ENCODE assay signal across 1 cellular context in the genomic region with DNA sequence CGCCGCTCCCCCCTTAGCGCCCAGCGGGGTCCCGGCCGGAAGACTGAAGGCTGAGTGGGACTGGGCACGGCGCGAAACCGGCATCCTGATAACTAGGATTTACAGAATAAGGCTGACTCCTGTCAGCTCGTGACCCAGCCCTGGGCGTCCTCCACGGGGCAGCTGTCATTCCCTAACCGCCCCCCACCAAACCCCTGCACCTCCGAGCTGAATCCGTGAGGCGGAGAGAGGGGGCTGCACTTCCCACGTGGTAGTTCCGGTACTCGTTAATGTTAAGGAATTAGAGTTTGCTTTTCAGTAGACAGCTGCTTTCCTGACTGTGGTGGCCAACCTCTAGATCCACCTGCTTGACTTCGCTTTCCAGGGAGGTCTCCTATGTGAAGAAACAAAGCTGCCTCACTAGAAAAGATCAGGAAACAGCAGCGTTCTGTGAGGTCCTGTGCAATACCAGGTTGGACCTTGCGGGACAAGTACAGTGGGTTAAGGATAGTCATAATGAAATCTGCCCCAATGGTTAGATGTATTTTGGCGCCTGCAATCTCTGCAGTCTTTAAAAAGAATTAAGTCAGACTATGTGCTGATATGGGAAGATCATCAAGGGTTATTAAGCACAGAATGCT.
TF ChIP-seq lines count a peak whose summit lies in the region.

No MANE protein-coding gene starts in this region.

TF ChIP-seq in HepG2, 621 proteins besides CTCF, POLR2A, EP300 and RAD21 (continued from another document and continues in another):
- TF ChIP-seq ZNF839 (CRISPR knock-in tag; IDR thresholded peaks at IDR 0.05; ENCODE audit: borderline replicate concordance) (no peak), YEATS4 (CRISPR knock-in tag; IDR thresholded peaks at IDR 0.05; ENCODE audit: borderline replicate concordance) (no peak), ZBTB1 (CRISPR knock-in tag; IDR thresholded peaks at IDR 0.05; ENCODE audit: borderline replicate concordance) (no peak), ETV5 (CRISPR knock-in tag; IDR thresholded peaks at IDR 0.05; ENCODE audit: borderline replicate concordance) (0 out of 2 replicates have a peak, but pooled peaks have one; percentile 8), RBM39 (IDR thresholded peaks at IDR 0.05; ENCODE audit: low read depth, low read length, poor library complexity, severe bottlenecking) (peak; percentile 17), DZIP1 (CRISPR knock-in tag; IDR thresholded peaks at IDR 0.05) (no peak; the same call in 1 of the 2 replicates), KAT8 (CRISPR knock-in tag; IDR thresholded peaks at IDR 0.05) (no peak), HMG20B (CRISPR knock-in tag; conservative IDR thresholded peaks at IDR 0.05) (no peak), DPF2 (CRISPR knock-in tag; IDR thresholded peaks at IDR 0.05; ENCODE audit: borderline replicate concordance, low read depth) (no peak), ZNF782 (CRISPR knock-in tag; IDR thresholded peaks at IDR 0.05; ENCODE audit: borderline replicate concordance) (no peak), ZKSCAN1 (IDR thresholded peaks at IDR 0.05; ENCODE audit: low read length) (no peak), ZNF883 (CRISPR knock-in tag; IDR thresholded peaks at IDR 0.05; ENCODE audit: not compliant biosample characterization) (no peak), ZNF777 (CRISPR knock-in tag; IDR thresholded peaks at IDR 0.05) (no peak; the same call in 1 of the 2 replicates), ZNF747 (CRISPR knock-in tag; IDR thresholded peaks at IDR 0.05; ENCODE audit: borderline replicate concordance) (no peak), ZNF484 (CRISPR knock-in tag; IDR thresholded peaks at IDR 0.05; ENCODE audit: borderline replicate concordance, low read depth) (no peak), SMAD1 (CRISPR knock-in tag; IDR thresholded peaks at IDR 0.05; ENCODE audit: borderline replicate concordance, low read depth) (no peak), RARG (CRISPR knock-in tag; IDR thresholded peaks at IDR 0.05; ENCODE audit: low read depth) (no peak), SSRP1 (CRISPR knock-in tag; IDR thresholded peaks at IDR 0.05) (no peak; the same call in 1 of the 2 replicates), MAF1 (CRISPR knock-in tag; IDR thresholded peaks at IDR 0.05; ENCODE audit: borderline replicate concordance) (no peak), CEBPB (IDR thresholded peaks at IDR 0.05; ENCODE audit: borderline replicate concordance, low read depth, low read length) (no peak), DBP (CRISPR knock-in tag; IDR thresholded peaks at IDR 0.05; ENCODE audit: not compliant biosample characterization) (no peak), HOXD1 (CRISPR knock-in tag; IDR thresholded peaks at IDR 0.05) (0 out of 2 replicates have a peak, but pooled peaks have one; percentile 16), ZNF724P (CRISPR knock-in tag; IDR thresholded peaks at IDR 0.05; ENCODE audit: borderline replicate concordance) (no peak; the same call in 1 of the 2 replicates), ZNF878 (CRISPR knock-in tag; IDR thresholded peaks at IDR 0.05) (0 out of 2 replicates have a peak, but pooled peaks have one; percentile 42), ZEB1 (IDR thresholded peaks at IDR 0.05; ENCODE audit: insufficient replicate concordance, low read depth) (no peak), ZNF263 (CRISPR knock-in tag; IDR thresholded peaks at IDR 0.05) (peak; percentile 1; the same call in 1 of the 2 replicates), KMT2B (CRISPR knock-in tag; IDR thresholded peaks at IDR 0.05) (no peak), ISL2 (CRISPR knock-in tag; IDR thresholded peaks at IDR 0.05) (no peak), ZNF329 (CRISPR knock-in tag; IDR thresholded peaks at IDR 0.05; ENCODE audit: low read depth) (no peak), KLF15 (CRISPR knock-in tag; IDR thresholded peaks at IDR 0.05; ENCODE audit: borderline replicate concordance) (no peak), KDM4B (CRISPR knock-in tag; IDR thresholded peaks at IDR 0.05) (no peak), KDM5B (CRISPR knock-in tag; IDR thresholded peaks at IDR 0.05; ENCODE audit: borderline replicate concordance) (no peak; the same call in 1 of the 2 replicates), ZNF556 (CRISPR knock-in tag; IDR thresholded peaks at IDR 0.05; ENCODE audit: borderline replicate concordance) (no peak), ZNF547 (CRISPR knock-in tag; IDR thresholded peaks at IDR 0.05) (no peak), ZNF549 (CRISPR knock-in tag; IDR thresholded peaks at IDR 0.05) (no peak), SALL1 (CRISPR knock-in tag; IDR thresholded peaks at IDR 0.05) (0 out of 2 replicates have a peak, but pooled peaks have one; percentile 40)
- TF ChIP-seq, protein P1, sequence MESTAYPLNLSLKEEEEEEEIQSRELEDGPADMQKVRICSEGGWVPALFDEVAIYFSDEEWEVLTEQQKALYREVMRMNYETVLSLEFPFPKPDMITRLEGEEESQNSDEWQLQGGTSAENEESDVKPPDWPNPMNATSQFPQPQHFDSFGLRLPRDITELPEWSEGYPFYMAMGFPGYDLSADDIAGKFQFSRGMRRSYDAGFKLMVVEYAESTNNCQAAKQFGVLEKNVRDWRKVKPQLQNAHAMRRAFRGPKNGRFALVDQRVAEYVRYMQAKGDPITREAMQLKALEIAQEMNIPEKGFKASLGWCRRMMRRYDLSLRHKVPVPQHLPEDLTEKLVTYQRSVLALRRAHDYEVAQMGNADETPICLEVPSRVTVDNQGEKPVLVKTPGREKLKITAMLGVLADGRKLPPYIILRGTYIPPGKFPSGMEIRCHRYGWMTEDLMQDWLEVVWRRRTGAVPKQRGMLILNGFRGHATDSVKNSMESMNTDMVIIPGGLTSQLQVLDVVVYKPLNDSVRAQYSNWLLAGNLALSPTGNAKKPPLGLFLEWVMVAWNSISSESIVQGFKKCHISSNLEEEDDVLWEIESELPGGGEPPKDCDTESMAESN (CRISPR knock-in tag; conservative IDR thresholded peaks at IDR 0.05) = no peak
- TF ChIP-seq, protein P2, sequence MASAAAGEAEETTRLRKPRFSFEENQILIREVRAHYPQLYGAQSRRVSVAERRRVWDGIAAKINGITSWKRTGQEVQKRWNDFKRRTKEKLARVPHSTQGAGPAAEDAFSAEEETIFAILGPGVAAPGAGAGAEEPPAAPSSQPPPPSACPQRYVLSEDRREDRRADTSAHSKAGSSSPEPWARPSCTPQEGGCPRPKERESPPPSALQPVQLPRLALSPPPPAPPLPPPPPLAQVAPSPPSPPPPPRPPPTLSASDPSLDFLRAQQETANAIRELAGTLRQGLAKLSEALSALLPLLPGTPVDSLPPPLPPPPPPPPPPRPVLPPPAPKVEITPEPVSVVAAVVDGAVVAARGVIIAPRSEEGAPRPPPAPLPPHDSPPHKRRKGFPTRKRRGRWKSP (CRISPR knock-in tag; IDR thresholded peaks at IDR 0.05) = peak; percentile 48; the same call in 1 of the 2 replicates
- TF ChIP-seq, protein P3, sequence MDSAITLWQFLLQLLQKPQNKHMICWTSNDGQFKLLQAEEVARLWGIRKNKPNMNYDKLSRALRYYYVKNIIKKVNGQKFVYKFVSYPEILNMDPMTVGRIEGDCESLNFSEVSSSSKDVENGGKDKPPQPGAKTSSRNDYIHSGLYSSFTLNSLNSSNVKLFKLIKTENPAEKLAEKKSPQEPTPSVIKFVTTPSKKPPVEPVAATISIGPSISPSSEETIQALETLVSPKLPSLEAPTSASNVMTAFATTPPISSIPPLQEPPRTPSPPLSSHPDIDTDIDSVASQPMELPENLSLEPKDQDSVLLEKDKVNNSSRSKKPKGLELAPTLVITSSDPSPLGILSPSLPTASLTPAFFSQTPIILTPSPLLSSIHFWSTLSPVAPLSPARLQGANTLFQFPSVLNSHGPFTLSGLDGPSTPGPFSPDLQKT (CRISPR knock-in tag; IDR thresholded peaks at IDR 0.05; ENCODE audit: borderline replicate concordance) = no peak
- TF ChIP-seq, protein P4, sequence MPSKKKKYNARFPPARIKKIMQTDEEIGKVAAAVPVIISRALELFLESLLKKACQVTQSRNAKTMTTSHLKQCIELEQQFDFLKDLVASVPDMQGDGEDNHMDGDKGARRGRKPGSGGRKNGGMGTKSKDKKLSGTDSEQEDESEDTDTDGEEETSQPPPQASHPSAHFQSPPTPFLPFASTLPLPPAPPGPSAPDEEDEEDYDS (CRISPR knock-in tag; IDR thresholded peaks at IDR 0.05) = no peak
- TF ChIP-seq, protein P5, sequence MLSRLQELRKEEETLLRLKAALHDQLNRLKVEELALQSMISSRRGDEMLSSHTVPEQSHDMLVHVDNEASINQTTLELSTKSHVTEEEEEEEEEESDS (CRISPR knock-in tag; IDR thresholded peaks at IDR 0.05; ENCODE audit: borderline replicate concordance) = no peak
- TF ChIP-seq, protein P6, sequence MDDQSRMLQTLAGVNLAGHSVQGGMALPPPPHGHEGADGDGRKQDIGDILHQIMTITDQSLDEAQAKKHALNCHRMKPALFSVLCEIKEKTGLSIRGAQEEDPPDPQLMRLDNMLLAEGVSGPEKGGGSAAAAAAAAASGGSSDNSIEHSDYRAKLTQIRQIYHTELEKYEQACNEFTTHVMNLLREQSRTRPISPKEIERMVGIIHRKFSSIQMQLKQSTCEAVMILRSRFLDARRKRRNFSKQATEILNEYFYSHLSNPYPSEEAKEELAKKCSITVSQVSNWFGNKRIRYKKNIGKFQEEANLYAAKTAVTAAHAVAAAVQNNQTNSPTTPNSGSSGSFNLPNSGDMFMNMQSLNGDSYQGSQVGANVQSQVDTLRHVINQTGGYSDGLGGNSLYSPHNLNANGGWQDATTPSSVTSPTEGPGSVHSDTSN (CRISPR knock-in tag; IDR thresholded peaks at IDR 0.05; ENCODE audit: borderline replicate concordance) = no peak
- TF ChIP-seq, protein P7, sequence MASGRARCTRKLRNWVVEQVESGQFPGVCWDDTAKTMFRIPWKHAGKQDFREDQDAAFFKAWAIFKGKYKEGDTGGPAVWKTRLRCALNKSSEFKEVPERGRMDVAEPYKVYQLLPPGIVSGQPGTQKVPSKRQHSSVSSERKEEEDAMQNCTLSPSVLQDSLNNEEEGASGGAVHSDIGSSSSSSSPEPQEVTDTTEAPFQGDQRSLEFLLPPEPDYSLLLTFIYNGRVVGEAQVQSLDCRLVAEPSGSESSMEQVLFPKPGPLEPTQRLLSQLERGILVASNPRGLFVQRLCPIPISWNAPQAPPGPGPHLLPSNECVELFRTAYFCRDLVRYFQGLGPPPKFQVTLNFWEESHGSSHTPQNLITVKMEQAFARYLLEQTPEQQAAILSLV (CRISPR knock-in tag; IDR thresholded peaks at IDR 0.05; ENCODE audit: borderline replicate concordance) = no peak
- TF ChIP-seq, protein P8, sequence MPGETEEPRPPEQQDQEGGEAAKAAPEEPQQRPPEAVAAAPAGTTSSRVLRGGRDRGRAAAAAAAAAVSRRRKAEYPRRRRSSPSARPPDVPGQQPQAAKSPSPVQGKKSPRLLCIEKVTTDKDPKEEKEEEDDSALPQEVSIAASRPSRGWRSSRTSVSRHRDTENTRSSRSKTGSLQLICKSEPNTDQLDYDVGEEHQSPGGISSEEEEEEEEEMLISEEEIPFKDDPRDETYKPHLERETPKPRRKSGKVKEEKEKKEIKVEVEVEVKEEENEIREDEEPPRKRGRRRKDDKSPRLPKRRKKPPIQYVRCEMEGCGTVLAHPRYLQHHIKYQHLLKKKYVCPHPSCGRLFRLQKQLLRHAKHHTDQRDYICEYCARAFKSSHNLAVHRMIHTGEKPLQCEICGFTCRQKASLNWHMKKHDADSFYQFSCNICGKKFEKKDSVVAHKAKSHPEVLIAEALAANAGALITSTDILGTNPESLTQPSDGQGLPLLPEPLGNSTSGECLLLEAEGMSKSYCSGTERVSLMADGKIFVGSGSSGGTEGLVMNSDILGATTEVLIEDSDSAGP (CRISPR knock-in tag; IDR thresholded peaks at IDR 0.05; ENCODE audit: borderline replicate concordance) = no peak; the same call in 1 of the 2 replicates
- TF ChIP-seq, protein P9, sequence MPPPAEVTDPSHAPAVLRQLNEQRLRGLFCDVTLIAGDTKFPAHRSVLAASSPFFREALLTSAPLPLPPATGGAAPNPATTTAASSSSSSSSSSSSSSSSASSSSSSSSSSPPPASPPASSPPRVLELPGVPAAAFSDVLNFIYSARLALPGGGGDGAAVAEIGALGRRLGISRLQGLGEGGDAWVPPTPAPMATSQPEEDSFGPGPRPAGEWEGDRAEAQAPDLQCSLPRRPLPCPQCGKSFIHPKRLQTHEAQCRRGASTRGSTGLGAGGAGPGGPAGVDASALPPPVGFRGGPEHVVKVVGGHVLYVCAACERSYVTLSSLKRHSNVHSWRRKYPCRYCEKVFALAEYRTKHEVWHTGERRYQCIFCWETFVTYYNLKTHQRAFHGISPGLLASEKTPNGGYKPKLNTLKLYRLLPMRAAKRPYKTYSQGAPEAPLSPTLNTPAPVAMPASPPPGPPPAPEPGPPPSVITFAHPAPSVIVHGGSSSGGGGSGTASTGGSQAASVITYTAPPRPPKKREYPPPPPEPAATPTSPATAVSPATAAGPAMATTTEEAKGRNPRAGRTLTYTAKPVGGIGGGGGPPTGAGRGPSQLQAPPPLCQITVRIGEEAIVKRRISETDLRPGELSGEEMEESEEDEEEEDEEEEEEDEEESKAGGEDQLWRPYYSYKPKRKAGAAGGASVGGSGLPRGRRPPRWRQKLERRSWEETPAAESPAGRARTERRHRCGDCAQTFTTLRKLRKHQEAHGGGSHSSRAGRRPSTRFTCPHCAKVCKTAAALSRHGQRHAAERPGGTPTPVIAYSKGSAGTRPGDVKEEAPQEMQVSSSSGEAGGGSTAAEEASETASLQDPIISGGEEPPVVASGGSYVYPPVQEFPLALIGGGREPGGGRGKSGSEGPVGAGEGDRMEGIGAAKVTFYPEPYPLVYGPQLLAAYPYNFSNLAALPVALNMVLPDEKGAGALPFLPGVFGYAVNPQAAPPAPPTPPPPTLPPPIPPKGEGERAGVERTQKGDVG (CRISPR knock-in tag; IDR thresholded peaks at IDR 0.05; ENCODE audit: borderline replicate concordance) = no peak
- TF ChIP-seq, protein P10, sequence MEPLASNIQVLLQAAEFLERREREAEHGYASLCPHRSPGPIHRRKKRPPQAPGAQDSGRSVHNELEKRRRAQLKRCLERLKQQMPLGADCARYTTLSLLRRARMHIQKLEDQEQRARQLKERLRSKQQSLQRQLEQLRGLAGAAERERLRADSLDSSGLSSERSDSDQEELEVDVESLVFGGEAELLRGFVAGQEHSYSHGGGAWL (CRISPR knock-in tag; IDR thresholded peaks at IDR 0.05) = 0 out of 2 replicates have a peak, but pooled peaks have one; percentile 9
